Comparison of ENCODE assay signal across 25 cellular contexts in genomic region chr7:73688288-73688687, GRCh38. TPM values are rescaled to one million over a fixed set of nuclear protein-coding genes. Genes with fewer than 3 reads are reported as not detected.
DNase-seq lines count a peak whose midpoint lies in the region; ATAC-seq, FAIRE-seq and TF ChIP-seq lines count a peak whose summit lies in the region.
"Had no signal": no experiment of that assay in that cellular context is flagged by ENCODE, and none has a peak within 500 bp of the region (broad histone marks: within the 10 kb centered on the region; RNA-seq: fewer than 3 reads in every experiment).

No MANE protein-coding gene starts in this region.

- FAIRE-seq in H1 (lab: Jason Lieb, UNC) = no peak
- FAIRE-seq: HepG2 had no signal

- no peak overlapping the region for H3K56ac ChIP-seq in H1 (replicated peaks; ENCODE audit: insufficient read length, low read depth, low read length)

- H3K27ac ChIP-seq in H1 (ENCODE audit: low read depth, low read length) = no peak overlapping the region
- H3K27ac ChIP-seq: 22Rv1, C4-2B, PC-9, SJSA1 had no signal

- H3K23me2 ChIP-seq in H1 (ENCODE audit: low read depth, low read length) = peaks cover 3% of the 10 kb centered on the region; the same call in 1 of the 2 replicates

- H3K4me3 Mint-ChIP-seq in activated T-cell treated with anti-CD3 and anti-CD28 coated beads, Interleukin-2, amount 50 U/mL, for 24 hours = no peak overlapping the region
- no peak overlapping the region for H3K4me3 Mint-ChIP-seq in stimulated activated naive CD8-positive, alpha-beta T cell treated with anti-CD3 and anti-CD28 coated beads, Interleukin-15, Interleukin-2, amounts not matched to agents 100 ng/mL and 50 ng/mL, for 24 hours
- H3K4me3 Mint-ChIP-seq in stimulated activated naive CD8-positive, alpha-beta T cell treated with anti-CD3 and anti-CD28 coated beads, Interleukin-15, amount 100 ng/mL, for 72 hours = peak overlapping the region in 1 of 2 donors; percentile 5
- H3K4me3 Mint-ChIP-seq: B cell had no signal

- no peak overlapping the region for H2BK20ac ChIP-seq in H1 (ENCODE audit: low read length)

- no peak overlapping the region for H2AFZ ChIP-seq in H1 (ENCODE audit: low read length)
- H2AFZ ChIP-seq: PC-9 had no signal

- H3K36me3 Mint-ChIP-seq in activated T-cell treated with anti-CD3 and anti-CD28 coated beads, Interleukin-2, amount 50 U/mL, for 24 hours (ENCODE audit: low read depth) = peaks cover 83% of the 10 kb centered on the region
- peaks cover 51% of the 10 kb centered on the region for H3K36me3 Mint-ChIP-seq in stimulated activated naive CD8-positive, alpha-beta T cell treated with anti-CD3 and anti-CD28 coated beads, Interleukin-15, Interleukin-2, amounts not matched to agents 100 ng/mL and 50 ng/mL, for 24 hours (ENCODE audit: low read depth)

- no peak for TF ChIP-seq CTCF in H1 (IDR thresholded peaks at IDR 0.05; ENCODE audit: control extremely low read depth in 1 of 3, insufficient read depth in 1 of 3, low read depth in 1 of 3, low read length in 3 of 3)

- no peak overlapping the region for H3K9ac ChIP-seq in H1 (replicated peaks in 1 of 4; ENCODE audit: extremely low read depth in 1 of 4, low read depth in 3 of 4, low read length in 3 of 4)

- no peak overlapping the region for H4K91ac ChIP-seq in H1 (replicated peaks; ENCODE audit: insufficient read length, low read length)

- H3K4me3 ChIP-seq in H1 (ENCODE audit: extremely low read depth in 1 of 4, insufficient read depth in 2 of 4, low read depth in 3 of 4, low read length in 4 of 4) = no peak overlapping the region
- H3K4me3 ChIP-seq: PC-9, SJSA1 had no signal

- peaks cover 10 to 42% of the 10 kb centered on the region in 2 experiments for H3K79me2 ChIP-seq in H1 (ENCODE audit: control insufficient read depth in 1 of 2, insufficient read depth in 2 of 2, low read length in 2 of 2)

- H4K5ac ChIP-seq in H1 (ENCODE audit: insufficient read length, low read depth, low read length) = no peak overlapping the region

- H3K27me3 Mint-ChIP-seq in activated T-cell treated with anti-CD3 and anti-CD28 coated beads, Interleukin-2, amount 50 U/mL, for 24 hours = no peaks in the 10 kb centered on the region
- H3K27me3 Mint-ChIP-seq in stimulated activated naive CD8-positive, alpha-beta T cell treated with anti-CD3 and anti-CD28 coated beads, Interleukin-15, Interleukin-2, amounts not matched to agents 100 ng/mL and 50 ng/mL, for 24 hours = no peaks in the 10 kb centered on the region
- H3K27me3 Mint-ChIP-seq in stimulated activated naive CD8-positive, alpha-beta T cell treated with anti-CD3 and anti-CD28 coated beads, Interleukin-15, amount 100 ng/mL, for 72 hours = no peaks in the 10 kb centered on the region
- H3K27me3 Mint-ChIP-seq: B cell had no signal

- H3K4me1 ChIP-seq in H1 (replicated peaks in 1 of 4; ENCODE audit: control insufficient read depth in 3 of 4, insufficient read depth in 4 of 4, low read length in 3 of 4) = no peaks in the 10 kb centered on the region
- H3K4me1 ChIP-seq: SJSA1 had no signal

- no peaks in the 10 kb centered on the region for H3K9me3 Mint-ChIP-seq in activated T-cell treated with anti-CD3 and anti-CD28 coated beads, Interleukin-2, amount 50 U/mL, for 24 hours
- H3K9me3 Mint-ChIP-seq in stimulated activated naive CD8-positive, alpha-beta T cell treated with anti-CD3 and anti-CD28 coated beads, Interleukin-15, Interleukin-2, amounts not matched to agents 100 ng/mL and 50 ng/mL, for 24 hours = no peaks in the 10 kb centered on the region
- no peaks in the 10 kb centered on the region for H3K9me3 Mint-ChIP-seq in stimulated activated naive CD8-positive, alpha-beta T cell treated with anti-CD3 and anti-CD28 coated beads, Interleukin-15, amount 100 ng/mL, for 72 hours

- peaks cover 15 to 42% (median 31%) of the 10 kb centered on the region in 4 experiments; a peak in 7 of 8 replicates for H3K36me3 ChIP-seq in H1 (ENCODE audit: control insufficient read depth in 2 of 4, insufficient read depth in 4 of 4, low read length in 3 of 4)

- H2AK5ac ChIP-seq in H1 (ENCODE audit: low read depth, low read length) = no peak overlapping the region

- H3K9me3 ChIP-seq in H1 (ENCODE audit: insufficient read depth in 2 of 2, low read depth in 1 of 2, low read length in 1 of 2) = no peaks in the 10 kb centered on the region
- H3K9me3 ChIP-seq: SJSA1 had no signal

- H3K4ac ChIP-seq in H1 (replicated peaks; ENCODE audit: insufficient read length, low read depth, low read length) = no peak overlapping the region

- no peak for TF ChIP-seq RAD21 in H1 (IDR thresholded peaks at IDR 0.05 in 1 of 2, conservative IDR thresholded peaks at IDR 0.05 in 1 of 2; ENCODE audit: low read depth in 2 of 2, low read length in 2 of 2)

- H2BK5ac ChIP-seq in H1 (ENCODE audit: low read depth, low read length) = no peak overlapping the region

- H3K27me3 ChIP-seq in H1 (replicated peaks in 1 of 4; ENCODE audit: control insufficient read depth in 3 of 4, extremely low read depth in 1 of 4, insufficient read depth in 3 of 4, low read length in 3 of 4) = no peaks in the 10 kb centered on the region
- H3K27me3 ChIP-seq: SJSA1 had no signal

- H3K18ac ChIP-seq in H1 (ENCODE audit: extremely low read depth, low read length) = no peak overlapping the region

- H3K14ac ChIP-seq in H1 (ENCODE audit: insufficient read length) = no peak overlapping the region

- H3K4me2 ChIP-seq in H1 (ENCODE audit: insufficient read depth in 1 of 2, low read depth in 2 of 2, low read length in 2 of 2) = no peak overlapping the region
- H3K4me2 ChIP-seq: PC-9 had no signal

- peaks cover 2 to 6% of the 10 kb centered on the region in 2 experiments for H4K20me1 ChIP-seq in H1 (replicated peaks in 1 of 2; ENCODE audit: control insufficient read depth in 1 of 2, insufficient read depth in 2 of 2, low read length in 2 of 2)

- H4K8ac ChIP-seq in H1 (ENCODE audit: extremely low read depth, insufficient read depth, low read length) = no peak overlapping the region

- H2BK12ac ChIP-seq in H1 (ENCODE audit: low read depth, low read length) = no peak overlapping the region

- no peak for TF ChIP-seq POLR2A in H1 (IDR thresholded peaks at IDR 0.05; ENCODE audit: control extremely low read depth in 1 of 2, low read depth in 2 of 2, low read length in 2 of 2)

- H3K27ac Mint-ChIP-seq in activated T-cell treated with anti-CD3 and anti-CD28 coated beads, Interleukin-2, amount 50 U/mL, for 24 hours = peak overlapping the region; percentile 55
- peak overlapping the region; percentile 21 for H3K27ac Mint-ChIP-seq in stimulated activated naive CD8-positive, alpha-beta T cell treated with anti-CD3 and anti-CD28 coated beads, Interleukin-15, Interleukin-2, amounts not matched to agents 100 ng/mL and 50 ng/mL, for 24 hours
- peak overlapping the region in 1 of 2 donors; percentile 66 for H3K27ac Mint-ChIP-seq in stimulated activated naive CD8-positive, alpha-beta T cell treated with anti-CD3 and anti-CD28 coated beads, Interleukin-15, amount 100 ng/mL, for 72 hours
- H3K27ac Mint-ChIP-seq: B cell had no signal

- no peak for TF ChIP-seq EP300 in H1 (IDR thresholded peaks at IDR 0.05; ENCODE audit: borderline replicate concordance in 1 of 2, low read depth in 2 of 2, low read length in 2 of 2)

- DNase-seq in activated T-cell treated with anti-CD3 and anti-CD28 coated beads, Interleukin-2, amount 50 U/mL, for 24 hours = no peak
- no peak for DNase-seq in activated T-cell treated with anti-CD3 and anti-CD28 coated beads, Interleukin-2, amount 50 U/mL, for 48 hours
- DNase-seq in stimulated activated naive CD8-positive, alpha-beta T cell treated with anti-CD3 and anti-CD28 coated beads, Interleukin-15, amount 100 ng/mL, for 72 hours = no peak
- DNase-seq in H1 (ENCODE audit: low read depth in 1 of 2, low spot score in 2 of 2) (no peak), NCI-H1417 (lab: John Stamatoyannopoulos, UW) (no peak), OCI-M2 (lab: John Stamatoyannopoulos, UW; ENCODE audit: unreplicated experiment) (no peak)
- DNase-seq: Calu3, DMS153, DND-41, H7, Kasumi-1, NCI-H1092 treated with DMSO at 0.1 percent for 48 hours, NCI-H1436 treated with DMSO at 0.1 percent for 48 hours, NCI-H187 treated with DMSO at 0.1 percent for 48 hours, NCI-H2107, NCI-H524, NCI-H748 treated with DMSO at 0.1 percent for 48 hours, PC-9, Right ventricle myocardium superior had no signal

- no peak overlapping the region for H2BK120ac ChIP-seq in H1 (replicated peaks; ENCODE audit: low read depth, low read length)

- WGBS in H1 (ENCODE audit: extremely low coverage in 1 of 2, insufficient coverage in 1 of 2, insufficient read length in 1 of 2, insufficient replicate concordance in 2 of 2, low coverage in 1 of 2, low lambda C conversion rate in 2 of 2, missing lambda C conversion rate in 1 of 2), 2 experiments = 90% methylated on average over 7 of the region's 8 CpGs; no CpG with 5 or more reads in 1 of the 2 experiments

- peaks cover 34% of the 10 kb centered on the region for H3K4me1 Mint-ChIP-seq in activated T-cell treated with anti-CD3 and anti-CD28 coated beads, Interleukin-2, amount 50 U/mL, for 24 hours (ENCODE audit: low read depth)
- peaks cover 32% of the 10 kb centered on the region for H3K4me1 Mint-ChIP-seq in stimulated activated naive CD8-positive, alpha-beta T cell treated with anti-CD3 and anti-CD28 coated beads, Interleukin-15, Interleukin-2, amounts not matched to agents 100 ng/mL and 50 ng/mL, for 24 hours (ENCODE audit: low read depth)
- peaks cover 34% of the 10 kb centered on the region for H3K4me1 Mint-ChIP-seq in stimulated activated naive CD8-positive, alpha-beta T cell treated with anti-CD3 and anti-CD28 coated beads, Interleukin-15, amount 100 ng/mL, for 72 hours

- no peak overlapping the region for H3K23ac ChIP-seq in H1 (ENCODE audit: insufficient read length)

- POLR2A ChIA-PET in H1 (lab: Charles Lee; ENCODE audit: partially characterized antibody) = interaction anchor here (4.5 to 5.6 kb wide), 2 partner anchors 9 to 13 kb away, joined by 31 to 37 read pairs; no protein-coding TSS in a partner anchor

- no peak for ATAC-seq in stimulated activated naive CD8-positive, alpha-beta T cell treated with anti-CD3 and anti-CD28 coated beads, Interleukin-15, amount 100 ng/mL, for 72 hours
- ATAC-seq: HepG2 had no signal

- no peak overlapping the region for H2BK15ac ChIP-seq in H1 (ENCODE audit: low read length)

- H3K79me1 ChIP-seq in H1 (ENCODE audit: low read depth, low read length) = peaks cover 10% of the 10 kb centered on the region

- CTCF ChIA-PET in H1 (lab: Charles Lee; ENCODE audit: partially characterized antibody) = interaction anchor here (2.1 to 3.6 kb wide), 2 partner anchors 9 to 13 kb away, joined by 10 to 18 read pairs; no protein-coding TSS in a partner anchor

RNA-seq across cellular contexts. Expression of gene BUD23, which starts 4.9 kb away (rescaled TPM):
- total RNA-seq in H1 (2021; fragmentation: NEBNext Ultra II Directional; extraction: Animal tissue kit (Norgen Biotek cat#: 25700)) = 72.2 and 78.4 TPM in 2 replicates
- polyA plus RNA-seq in H1 (2011; rRNA removed) = 72.3 and 76.5 TPM in 2 replicates
- polyA plus RNA-seq in H1 (2011; cell fraction: cytosol; rRNA removed) = 102 TPM
- polyA plus RNA-seq in H1 (2011; cell fraction: nucleus; rRNA removed) = 59.5 TPM
- 82.5 to 105 TPM (median 96.1 TPM) in 4 replicates for polyA plus RNA-seq in H1 (2012, experiment 1 of 2)
- 78.5 TPM for polyA plus RNA-seq in H1 (2012, experiment 2 of 2)
- 147 TPM for polyA plus RNA-seq in H1 (2013, experiment 1 of 2)
- 170 TPM for polyA plus RNA-seq in H1 (2013, experiment 2 of 2)
- 31.4 and 38.7 TPM in 2 replicates for polyA minus RNA-seq in H1 (2011; rRNA and poly(A)+ RNA removed)
- 22.4 TPM for polyA minus RNA-seq in H1 (2011; cell fraction: cytosol; rRNA and poly(A)+ RNA removed)
- 19.5 TPM for polyA minus RNA-seq in H1 (2011; cell fraction: nucleus; rRNA and poly(A)+ RNA removed)

RNA-seq across cellular contexts. Expression of gene DNAJC30, which starts 5.0 kb away (rescaled TPM):
- 6.0 and 6.1 TPM in 2 replicates for total RNA-seq in H1 (2021; fragmentation: NEBNext Ultra II Directional; extraction: Animal tissue kit (Norgen Biotek cat#: 25700))
- polyA plus RNA-seq in H1 (2011; rRNA removed) = 6.3 and 10.0 TPM in 2 replicates
- polyA plus RNA-seq in H1 (2011; cell fraction: cytosol; rRNA removed) = 5.9 TPM
- polyA plus RNA-seq in H1 (2011; cell fraction: nucleus; rRNA removed) = 6.7 TPM
- 3.7 to 5.1 TPM (median 4.4 TPM) in 4 replicates for polyA plus RNA-seq in H1 (2012, experiment 1 of 2)
- polyA plus RNA-seq in H1 (2012, experiment 2 of 2) = 5.4 TPM
- 5.8 TPM for polyA plus RNA-seq in H1 (2013, experiment 1 of 2)
- polyA plus RNA-seq in H1 (2013, experiment 2 of 2) = 5.2 TPM
- polyA minus RNA-seq in H1 (2011; rRNA and poly(A)+ RNA removed) = 3.4 and 4.4 TPM in 2 replicates
- polyA minus RNA-seq in H1 (2011; cell fraction: cytosol; rRNA and poly(A)+ RNA removed) = 3.7 TPM
- polyA minus RNA-seq in H1 (2011; cell fraction: nucleus; rRNA and poly(A)+ RNA removed) = 10.2 TPM

RNA-seq across cellular contexts. Expression of gene VPS37D, which starts 20.7 kb away (rescaled TPM):
- 3.4 and 3.8 TPM in 2 replicates for total RNA-seq in H1 (2021; fragmentation: NEBNext Ultra II Directional; extraction: Animal tissue kit (Norgen Biotek cat#: 25700))
- polyA plus RNA-seq in H1 (2011; rRNA removed) = 5.0 and 6.9 TPM in 2 replicates
- 5.6 TPM for polyA plus RNA-seq in H1 (2011; cell fraction: cytosol; rRNA removed)
- polyA plus RNA-seq in H1 (2011; cell fraction: nucleus; rRNA removed) = 5.4 TPM
- 1.8 to 3.9 TPM (median 3.5 TPM) in 4 replicates for polyA plus RNA-seq in H1 (2012, experiment 1 of 2)
- polyA plus RNA-seq in H1 (2012, experiment 2 of 2) = 3.4 TPM
- 2.4 TPM for polyA plus RNA-seq in H1 (2013, experiment 1 of 2)
- polyA plus RNA-seq in H1 (2013, experiment 2 of 2) = 2.7 TPM
- polyA minus RNA-seq in H1 (2011; rRNA and poly(A)+ RNA removed) = 0.73 and 1.0 TPM in 2 replicates
- 2.7 TPM for polyA minus RNA-seq in H1 (2011; cell fraction: cytosol; rRNA and poly(A)+ RNA removed)
- 3.2 TPM for polyA minus RNA-seq in H1 (2011; cell fraction: nucleus; rRNA and poly(A)+ RNA removed)

RNA-seq across cellular contexts. Expression of gene STX1A, which starts 31.2 kb away (rescaled TPM):
- total RNA-seq in H1 (2021; fragmentation: NEBNext Ultra II Directional; extraction: Animal tissue kit (Norgen Biotek cat#: 25700)) = 9.9 and 13.5 TPM in 2 replicates
- 17.5 and 25.9 TPM in 2 replicates for polyA plus RNA-seq in H1 (2011; rRNA removed)
- 17.2 TPM for polyA plus RNA-seq in H1 (2011; cell fraction: cytosol; rRNA removed)
- polyA plus RNA-seq in H1 (2011; cell fraction: nucleus; rRNA removed) = 116 TPM
- 14.9 to 20.1 TPM (median 18.4 TPM) in 4 replicates for polyA plus RNA-seq in H1 (2012, experiment 1 of 2)
- polyA plus RNA-seq in H1 (2012, experiment 2 of 2) = 9.2 TPM
- 11.4 TPM for polyA plus RNA-seq in H1 (2013, experiment 1 of 2)
- polyA plus RNA-seq in H1 (2013, experiment 2 of 2) = 12.0 TPM
- 8.2 and 9.8 TPM in 2 replicates for polyA minus RNA-seq in H1 (2011; rRNA and poly(A)+ RNA removed)
- 10.2 TPM for polyA minus RNA-seq in H1 (2011; cell fraction: cytosol; rRNA and poly(A)+ RNA removed)
- 14.3 TPM for polyA minus RNA-seq in H1 (2011; cell fraction: nucleus; rRNA and poly(A)+ RNA removed)

RNA-seq across cellular contexts. Expression of gene ABHD11, which starts 50.3 kb away (rescaled TPM):
- 19.8 and 19.9 TPM in 2 replicates for total RNA-seq in H1 (2021; fragmentation: NEBNext Ultra II Directional; extraction: Animal tissue kit (Norgen Biotek cat#: 25700))
- polyA plus RNA-seq in H1 (2011; rRNA removed) = 42.2 and 50.5 TPM in 2 replicates
- polyA plus RNA-seq in H1 (2011; cell fraction: cytosol; rRNA removed) = 36.5 TPM
- polyA plus RNA-seq in H1 (2011; cell fraction: nucleus; rRNA removed) = 37.8 TPM
- polyA plus RNA-seq in H1 (2012, experiment 1 of 2) = 14.5 to 27.1 TPM (median 22.3 TPM) in 4 replicates
- polyA plus RNA-seq in H1 (2012, experiment 2 of 2) = 19.7 TPM
- polyA plus RNA-seq in H1 (2013, experiment 1 of 2) = 9.7 TPM
- 8.4 TPM for polyA plus RNA-seq in H1 (2013, experiment 2 of 2)
- polyA minus RNA-seq in H1 (2011; rRNA and poly(A)+ RNA removed) = 11.2 and 21.4 TPM in 2 replicates
- 14.8 TPM for polyA minus RNA-seq in H1 (2011; cell fraction: cytosol; rRNA and poly(A)+ RNA removed)
- 45.5 TPM for polyA minus RNA-seq in H1 (2011; cell fraction: nucleus; rRNA and poly(A)+ RNA removed)
